25 cellular contexts compared by ENCODE assay signal in the genomic region with DNA sequence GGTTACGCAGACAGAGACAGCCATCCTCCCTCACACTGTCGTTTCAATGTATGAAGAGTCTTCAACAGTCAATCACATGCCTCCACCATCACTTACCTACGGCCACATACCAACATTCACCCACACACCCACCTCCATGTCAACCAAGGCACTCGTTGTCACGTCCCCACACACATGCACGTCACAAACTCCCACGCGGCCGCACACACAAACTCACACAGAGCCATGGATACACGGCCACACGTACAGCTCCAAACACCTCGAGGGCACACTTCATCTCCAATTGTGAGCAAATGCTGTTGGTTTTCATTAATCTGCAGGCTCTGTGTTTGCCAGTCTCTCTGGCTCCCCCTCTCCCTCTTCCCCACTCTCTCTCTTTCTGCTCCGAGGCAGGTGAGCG. TPM values are rescaled to one million over a fixed set of nuclear protein-coding genes. Genes with fewer than 3 reads are reported as not detected.
A peak's percentile ranks its signal among the peaks of the same experiment; 100 is the strongest.
DNase-seq lines count a peak whose midpoint lies in the region; ATAC-seq, FAIRE-seq and TF ChIP-seq lines count a peak whose summit lies in the region.
"Had no signal": no experiment of that assay in that cellular context is flagged by ENCODE, and none has a peak within 500 bp of the region (broad histone marks: within the 10 kb centered on the region; RNA-seq: fewer than 3 reads in every experiment).

No MANE protein-coding gene starts in this region.

- H3F3A ChIP-seq in SK-N-SH (replicated peaks; ENCODE audit: insufficient read depth): no peaks in the 10 kb centered on the region
- H3F3A ChIP-seq in neural progenitor cell (ENCODE audit: low read depth): peaks cover 8% of the 10 kb centered on the region

- H3K36me3 Mint-ChIP-seq in CD14-positive monocyte (no peaks in the 10 kb centered on the region), neural progenitor cell (no peaks in the 10 kb centered on the region)
- H3K36me3 Mint-ChIP-seq: CD8-positive, alpha-beta T cell had no signal

- no peak for ATAC-seq in SK-N-SH treated with all-trans-retinoic acid at 6 μM for 48 hours
- ATAC-seq: CD8-positive, alpha-beta T cell; Right ventricle myocardium inferior had no signal

- intact Hi-C loops in CD14-positive monocyte (cut with micrococcal nuclease) (no loop called here), mammary epithelial cell (cut with micrococcal nuclease) (no loop called here)

- DNase-seq in SK-N-SH (no peak), CD14-positive monocyte (ENCODE audit: low spot score) (peak; percentile 16), bronchial epithelial cell (ENCODE audit: low read depth) (no peak), neural progenitor cell (ENCODE audit: low spot score) (no peak), mammary epithelial cell (no peak), globus pallidus (ENCODE audit: low spot score) (no peak)
- DNase-seq in activated CD8-positive, alpha-beta memory T cell treated with anti-CD3 and anti-CD28 coated beads, Interleukin-2, amount 50 U/mL, for 48 hours: no peak
- DNase-seq: C1 segment of cervical spinal cord; Caco-2; CD8-positive, alpha-beta T cell; GM23248; H9; HFFc6; NCI-H1048; NCI-H187; NCI-H2081 treated with DMSO at 0.1 percent for 48 hours; NCI-H446; NCI-H524 treated with DMSO at 0.1 percent for 48 hours; NCI-H774; PC-9; SJCRH30 had no signal

- dilution Hi-C loops in mammary epithelial cell (cut with HindIII; ENCODE audit: low sequenced_read_pairs): no loop called here

- H3K79me2 ChIP-seq in SK-N-SH (ENCODE audit: insufficient read depth) (no peaks in the 10 kb centered on the region), neural progenitor cell (ENCODE audit: low read depth) (no peaks in the 10 kb centered on the region), mammary epithelial cell (ENCODE audit: insufficient read depth, low read length) (no peaks in the 10 kb centered on the region)

- FAIRE-seq in bronchial epithelial cell (lab: Jason Lieb, UNC): peak; percentile 18
- FAIRE-seq: A204.1, G401.6 had no signal

- TF ChIP-seq CTCF in SK-N-SH (IDR thresholded peaks at IDR 0.05): no peak
- TF ChIP-seq CTCF in CD14-positive monocyte (IDR thresholded peaks at IDR 0.05): no peak
- no peak for TF ChIP-seq CTCF in bronchial epithelial cell (IDR thresholded peaks at IDR 0.05; ENCODE audit: insufficient read depth, low read length, severe bottlenecking)
- TF ChIP-seq CTCF in neural progenitor cell (IDR thresholded peaks at IDR 0.05): no peak
- no peak for TF ChIP-seq CTCF in mammary epithelial cell (conservative IDR thresholded peaks at IDR 0.05 in 1 of 2, IDR thresholded peaks at IDR 0.05 in 1 of 2; ENCODE audit: extremely low read depth in 1 of 2, insufficient read depth in 1 of 2, low read depth in 1 of 2, low read length in 2 of 2)

- CTCF ChIA-PET in SK-N-SH (lab: Yijun Ruan, JAX) (interaction anchor here (1.0 to 2.5 kb wide), 5 partner anchors 12 to 296 kb away, joined by 3 to 15 read pairs (median 4); no protein-coding TSS in a partner anchor), mammary epithelial cell (lab: Charles Lee; ENCODE audit: low non-redundant PET) (no interaction called here)

- H3K27ac ChIP-seq in SK-N-SH (ENCODE audit: low read depth in 2 of 2, low read length in 1 of 2) (no peak overlapping the region), neural progenitor cell (no peak overlapping the region), mammary epithelial cell (ENCODE audit: insufficient read depth, low read depth, low read length) (no peak overlapping the region)
- H3K27ac ChIP-seq: GM23248, PC-9, SJCRH30 had no signal

- in situ Hi-C loops in mammary epithelial cell (cut with MboI; ENCODE audit: low sequenced_read_pairs in 2 of 2): no loop called here

- no peak for TF ChIP-seq RAD21 in SK-N-SH (IDR thresholded peaks at IDR 0.05; ENCODE audit: low read length)

- POLR2A ChIA-PET in SK-N-SH (lab: Yijun Ruan, JAX): interaction anchor here (0.6 kb wide), 1 partner anchor 23 kb away, joined by 3 read pairs; no protein-coding TSS in a partner anchor

- H3K4me3 Mint-ChIP-seq in CD14-positive monocyte (peak overlapping the region in 1 of 2 donors; percentile 51), neural progenitor cell (no peak overlapping the region)
- H3K4me3 Mint-ChIP-seq: CD8-positive, alpha-beta T cell; H9; HFFc6 had no signal

- H3K4me1 Mint-ChIP-seq in CD14-positive monocyte (no peaks in the 10 kb centered on the region), neural progenitor cell (no peaks in the 10 kb centered on the region)

- H2AFZ ChIP-seq in SK-N-SH (ENCODE audit: low read depth) (no peak overlapping the region), neural progenitor cell (replicated peaks) (no peak overlapping the region), mammary epithelial cell (ENCODE audit: low read depth, low read length) (no peak overlapping the region)
- H2AFZ ChIP-seq: GM23248, PC-9 had no signal

- no peak overlapping the region for H3K9ac ChIP-seq in SK-N-SH
- H3K9ac ChIP-seq in neural progenitor cell: no peak overlapping the region
- H3K9ac ChIP-seq in mammary epithelial cell (ENCODE audit: insufficient read depth, low read length): no peak overlapping the region
- H3K9ac ChIP-seq: GM23248 had no signal

- H3K27me3 Mint-ChIP-seq in CD14-positive monocyte (ENCODE audit: low read depth in 3 of 3) (peaks cover 33 to 62% (median 36%) of the 10 kb centered on the region in 3 donors), neural progenitor cell (ENCODE audit: insufficient read depth, low read depth) (peaks cover 29% of the 10 kb centered on the region)

- no peak overlapping the region for H3K4me2 ChIP-seq in SK-N-SH
- peak overlapping the region; percentile 49 for H3K4me2 ChIP-seq in neural progenitor cell
- no peak overlapping the region for H3K4me2 ChIP-seq in mammary epithelial cell (ENCODE audit: insufficient read depth, low read depth, low read length)
- H3K4me2 ChIP-seq: PC-9 had no signal

- H3K4me1 ChIP-seq in SK-N-SH (ENCODE audit: control insufficient read depth in 1 of 2, insufficient read depth in 2 of 2, low read depth in 1 of 2, low read length in 1 of 2) (peaks cover 0 to 9% of the 10 kb centered on the region in 2 experiments; a peak in 1 of 4 replicates), neural progenitor cell (peaks cover 5% of the 10 kb centered on the region), mammary epithelial cell (ENCODE audit: insufficient read depth, low read length) (no peaks in the 10 kb centered on the region)
- H3K4me1 ChIP-seq: Caco-2, SJCRH30 had no signal

- BruUV-seq in mammary epithelial cell (replicated peaks; lab: Mats Ljungman, UMichigan): no TSS peak

- H3K9me3 ChIP-seq in SK-N-SH (no peaks in the 10 kb centered on the region), neural progenitor cell (ENCODE audit: low read depth) (no peaks in the 10 kb centered on the region), mammary epithelial cell (replicated peaks; ENCODE audit: insufficient read depth, low read length) (no peaks in the 10 kb centered on the region)
- H3K9me3 ChIP-seq: Caco-2 had no signal

- no peak for TF ChIP-seq EP300 in SK-N-SH (IDR thresholded peaks at IDR 0.05; ENCODE audit: borderline replicate concordance in 1 of 2, low read depth in 1 of 2, low read length in 1 of 2)

- 28% methylated on average over 14 of the region's 14 CpGs for WGBS in SK-N-SH (ENCODE audit: low lambda C conversion rate)
- 15% methylated on average over 14 of the region's 14 CpGs for WGBS in mammary epithelial cell (ENCODE audit: low coverage, missing lambda C conversion rate)

- H4K20me1 ChIP-seq in SK-N-SH (ENCODE audit: insufficient read depth) (no peaks in the 10 kb centered on the region), neural progenitor cell (ENCODE audit: low read depth) (no peaks in the 10 kb centered on the region), mammary epithelial cell (ENCODE audit: insufficient read depth, low read length) (no peaks in the 10 kb centered on the region)

- H3K9me3 Mint-ChIP-seq in CD14-positive monocyte: peaks cover 0 to 13% (median 0%) of the 10 kb centered on the region in 7 donors
- no peaks in the 10 kb centered on the region for H3K9me3 Mint-ChIP-seq in neural progenitor cell
- H3K9me3 Mint-ChIP-seq: CD8-positive, alpha-beta T cell; H9 had no signal

- H3K9me2 ChIP-seq in SK-N-SH: no peaks in the 10 kb centered on the region

- H3K4me3 ChIP-seq in SK-N-SH (ENCODE audit: low read depth in 2 of 2, low read length in 1 of 2) (no peak overlapping the region), bronchial epithelial cell (ENCODE audit: low read depth, low read length) (no peak overlapping the region), neural progenitor cell (no peak overlapping the region), mammary epithelial cell (replicated peaks in 1 of 3; ENCODE audit: insufficient read depth in 1 of 3, low read depth in 2 of 3, low read length in 3 of 3) (no peak overlapping the region)
- H3K4me3 ChIP-seq: GM23248, PC-9, SJCRH30 had no signal

- H3K27me3 ChIP-seq in SK-N-SH (ENCODE audit: insufficient read depth): peaks cover 67% of the 10 kb centered on the region
- H3K27me3 ChIP-seq in bronchial epithelial cell (ENCODE audit: control insufficient read depth, insufficient read depth, low read length): peaks cover 3% of the 10 kb centered on the region
- peaks cover 100% of the 10 kb centered on the region for H3K27me3 ChIP-seq in neural progenitor cell
- H3K27me3 ChIP-seq in mammary epithelial cell (ENCODE audit: insufficient read depth, low read length): peaks cover 11% of the 10 kb centered on the region
- H3K27me3 ChIP-seq: SJCRH30 had no signal

- H3K36me3 ChIP-seq in SK-N-SH (replicated peaks in 1 of 2; ENCODE audit: control insufficient read depth in 1 of 2, insufficient read depth in 2 of 2, low read length in 1 of 2) (no peaks in the 10 kb centered on the region), bronchial epithelial cell (ENCODE audit: control insufficient read depth, insufficient read depth, low read length) (no peaks in the 10 kb centered on the region), neural progenitor cell (no peaks in the 10 kb centered on the region), mammary epithelial cell (ENCODE audit: insufficient read depth, low read length) (no peaks in the 10 kb centered on the region)
- H3K36me3 ChIP-seq: SJCRH30 had no signal

- H3K27ac Mint-ChIP-seq in CD14-positive monocyte (no peak overlapping the region), neural progenitor cell (no peak overlapping the region)
- H3K27ac Mint-ChIP-seq: CD8-positive, alpha-beta T cell; H9; HFFc6 had no signal

TF ChIP-seq in SK-N-SH, 30 proteins besides CTCF, POLR2A, EP300 and RAD21 (continues in another document):
- TF ChIP-seq TCF12 (IDR thresholded peaks at IDR 0.05) (no peak), MXI1 (IDR thresholded peaks at IDR 0.05; ENCODE audit: low read depth, low read length) (no peak)

TF ChIP-seq in SK-N-SH treated with all-trans-retinoic acid at 6 μM for 48 hours, 23 proteins besides CTCF, POLR2A, EP300 and RAD21 (continues in another document):
- no peak for TF ChIP-seq RARB (CRISPR knock-in tag; IDR thresholded peaks at IDR 0.05)
- no peak for TF ChIP-seq ZNF70 (CRISPR knock-in tag; IDR thresholded peaks at IDR 0.05)
- no peak for TF ChIP-seq ZNF565 (CRISPR knock-in tag; conservative IDR thresholded peaks at IDR 0.05; ENCODE audit: low read depth)

RNA-seq across cellular contexts. Expression of a gene that starts 54.0 kb away (rescaled TPM):
- polyA plus RNA-seq in SK-N-SH (2012; rRNA removed) (6.3 and 7.5 TPM in 2 replicates), CD14-positive monocyte (1 to 10 TPM; 5.8 to 6.4 TPM), mammary epithelial cell (5.9 TPM)
- polyA plus RNA-seq in SK-N-SH (2012; cell fraction: cytosol; rRNA removed): 4.9 and 5.0 TPM in 2 replicates
- polyA plus RNA-seq in SK-N-SH (2012; cell fraction: nucleus; rRNA removed): 20.7 and 25.6 TPM in 2 replicates
- total RNA-seq in bronchial epithelial cell (12.1 and 15.1 TPM in 2 replicates), neural progenitor cell (ENCODE audit: low replicate concordance) (15.5 and 19.5 TPM in 2 replicates), mammary epithelial cell (10 to 100 TPM; 24.5 to 28.3 TPM)
- polyA minus RNA-seq in mammary epithelial cell: 20.3 TPM
